15 cellular contexts compared by ENCODE assay signal in the genomic region with DNA sequence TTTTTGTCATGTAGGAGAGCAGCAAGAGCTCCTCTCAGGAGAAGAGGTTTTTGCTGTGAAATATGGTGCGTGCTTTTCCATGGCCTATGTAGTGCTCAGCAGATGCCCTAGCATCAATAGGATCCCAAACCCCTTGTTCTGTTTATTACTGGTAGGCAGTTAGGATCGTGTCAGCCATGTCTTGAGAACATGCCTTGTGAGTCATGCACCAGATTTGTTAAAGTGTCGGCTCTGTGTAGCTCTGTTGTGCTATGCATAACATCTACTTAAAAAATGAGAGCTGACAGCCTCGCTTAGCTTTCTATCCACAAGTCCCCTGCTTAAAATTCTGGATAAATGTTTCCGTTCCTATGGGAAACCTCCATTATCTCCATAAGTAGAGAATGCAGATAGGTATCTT. TPM values are rescaled to one million over a fixed set of nuclear protein-coding genes. Genes with fewer than 3 reads are reported as not detected.
DNase-seq lines count a peak whose midpoint lies in the region; ATAC-seq and TF ChIP-seq lines count a peak whose summit lies in the region.
"Had no signal": no experiment of that assay in that cellular context is flagged by ENCODE, and none has a peak within 500 bp of the region (broad histone marks: within the 10 kb centered on the region; RNA-seq: fewer than 3 reads in every experiment).

No MANE protein-coding gene starts in this region.

- H3K79me2 ChIP-seq in SK-N-SH (ENCODE audit: insufficient read depth), result peaks cover 30% of the 10 kb centered on the region

- peaks cover 8% of the 10 kb centered on the region for H3K36me3 Mint-ChIP-seq in CD4-positive, alpha-beta T cell (ENCODE audit: low read depth)

- 63% methylated on average over 5 of the region's 5 CpGs for WGBS in SK-N-SH (ENCODE audit: low lambda C conversion rate)

- H3K9me3 Mint-ChIP-seq in CD4-positive, alpha-beta T cell, result no peaks in the 10 kb centered on the region

- no peaks in the 10 kb centered on the region for H3K27me3 ChIP-seq in CD4-positive, alpha-beta T cell (ENCODE audit: control insufficient read depth, insufficient read depth, low read length)
- H3K27me3 ChIP-seq in SK-N-SH (ENCODE audit: insufficient read depth), result no peaks in the 10 kb centered on the region
- H3K27me3 ChIP-seq: ascending aorta had no signal

- H3K9me3 ChIP-seq in CD4-positive, alpha-beta T cell (ENCODE audit: control insufficient read depth, low read length), result peaks cover 4% of the 10 kb centered on the region
- H3K9me3 ChIP-seq in SK-N-SH, result no peaks in the 10 kb centered on the region
- H3K9me3 ChIP-seq: ascending aorta had no signal

- POLR2A ChIA-PET in CD4-positive, alpha-beta T cell (lab: Charles Lee), result interaction anchor here (1.3 kb wide), 1 partner anchor 50 kb away, joined by 3 read pairs; the partner anchor contains the start of gene GAA
- POLR2A ChIA-PET in SK-N-SH (lab: Yijun Ruan, JAX), result interaction anchor here (1.5 kb wide), 1 partner anchor 50 kb away, joined by 5 read pairs; the partner anchor contains the start of gene GAA

- peaks cover under 1% of the 10 kb centered on the region; the same call in 1 of the 2 replicates for H4K20me1 ChIP-seq in SK-N-SH (ENCODE audit: insufficient read depth)

- peaks cover 33% of the 10 kb centered on the region for H3K4me1 Mint-ChIP-seq in CD4-positive, alpha-beta T cell (ENCODE audit: low read depth)

- H3K4me3 ChIP-seq in SK-N-SH (ENCODE audit: low read depth in 2 of 2, low read length in 1 of 2) (no peak overlapping the region), fibroblast of mammary gland (ENCODE audit: control insufficient read depth, low read depth, low read length) (no peak overlapping the region)
- H3K4me3 ChIP-seq: ascending aorta, K562 had no signal

- no peak for TF ChIP-seq RAD21 in SK-N-SH (IDR thresholded peaks at IDR 0.05; ENCODE audit: low read length)

- H3K4me2 ChIP-seq in SK-N-SH, result 0 out of 2 replicates have a peak overlapping the region, but pooled peaks have one; percentile 9

- no peaks in the 10 kb centered on the region for H3K9me2 ChIP-seq in SK-N-SH

- no peak for TF ChIP-seq EP300 in SK-N-SH (IDR thresholded peaks at IDR 0.05; ENCODE audit: borderline replicate concordance in 1 of 2, low read depth in 1 of 2, low read length in 1 of 2)

- intact Hi-C loops in CD4-positive, alpha-beta T cell (cut with DNase I, micrococcal nuclease), result no loop called here

- no peak overlapping the region for H3K27ac ChIP-seq in CD4-positive, alpha-beta T cell (ENCODE audit: low read depth, low read length)
- H3K27ac ChIP-seq in SK-N-SH (ENCODE audit: low read depth in 2 of 2, low read length in 1 of 2), result peak overlapping the region in 1 of 2 experiments; percentile 2; a peak in 1 of 4 replicates
- H3K27ac ChIP-seq: ascending aorta had no signal

- H3K27ac Mint-ChIP-seq in CD4-positive, alpha-beta T cell, result peak overlapping the region; percentile 49

- peaks cover 5 to 12% of the 10 kb centered on the region in 2 experiments; a peak in 1 of 4 replicates for H3K4me1 ChIP-seq in SK-N-SH (ENCODE audit: control insufficient read depth in 1 of 2, insufficient read depth in 2 of 2, low read depth in 1 of 2, low read length in 1 of 2)

- no peak for DNase-seq in CD4-positive, alpha-beta T cell
- DNase-seq in SK-N-SH (no peak), fibroblast of mammary gland (ENCODE audit: low read depth) (peak; percentile 83), renal cortical epithelial cell (ENCODE audit: low read depth) (peak; percentile 42), NCI-H2081 treated with DMSO at 0.1 percent for 48 hours (lab: John Stamatoyannopoulos, UW) (no peak)
- DNase-seq in activated naive CD4-positive, alpha-beta T cell treated with Interleukin-2 at 50 U/mL for 16 hours, result no peak
- DNase-seq: activated CD4-positive, alpha-beta T cell treated with anti-CD3 and anti-CD28 coated beads for 1 hour; activated T-cell treated with anti-CD3 and anti-CD28 coated beads, Interleukin-2, amount 50 U/mL, for 1 hour; NCI-H2029; right cardiac atrium; SW 1271 had no signal

- TF ChIP-seq CTCF in CD4-positive, alpha-beta T cell (IDR thresholded peaks at IDR 0.05), result no peak
- TF ChIP-seq CTCF in SK-N-SH (IDR thresholded peaks at IDR 0.05) (no peak), fibroblast of mammary gland (conservative IDR thresholded peaks at IDR 0.05; ENCODE audit: control insufficient read depth, insufficient read depth, low read depth, low read length) (no peak)

- no peak overlapping the region for H3K4me3 Mint-ChIP-seq in CD4-positive, alpha-beta T cell

- CTCF ChIA-PET in CD4-positive, alpha-beta T cell (lab: Charles Lee), result no interaction called here
- CTCF ChIA-PET in SK-N-SH (lab: Yijun Ruan, JAX), result interaction anchor here (0.8 kb wide), 1 partner anchor 9 kb away, joined by 3 read pairs; no protein-coding TSS in a partner anchor

- ATAC-seq in CD4-positive, alpha-beta T cell (ENCODE audit: poor library complexity), result no peak
- ATAC-seq in HG03135 (IDR thresholded peaks at IDR 0.05; ENCODE audit: unreplicated experiment) (no peak), GM19324 (IDR thresholded peaks at IDR 0.05; ENCODE audit: low FRiP score, unreplicated experiment) (no peak)
- ATAC-seq: K562, right cardiac atrium had no signal

- no peak overlapping the region for H3K9ac ChIP-seq in SK-N-SH

- peaks cover 4% of the 10 kb centered on the region for H3F3A ChIP-seq in SK-N-SH (replicated peaks; ENCODE audit: insufficient read depth)

- no peak overlapping the region for H2AFZ ChIP-seq in SK-N-SH (ENCODE audit: low read depth)

- H3K27me3 Mint-ChIP-seq in CD4-positive, alpha-beta T cell, result no peaks in the 10 kb centered on the region

- H3K36me3 ChIP-seq in SK-N-SH (replicated peaks in 1 of 2; ENCODE audit: control insufficient read depth in 1 of 2, insufficient read depth in 2 of 2, low read length in 1 of 2), result peaks cover 0 to 7% of the 10 kb centered on the region in 2 experiments
- H3K36me3 ChIP-seq: ascending aorta had no signal

TF ChIP-seq in SK-N-SH, 30 proteins besides CTCF, POLR2A, EP300 and RAD21:
- TF ChIP-seq USF1 (IDR thresholded peaks at IDR 0.05; ENCODE audit: borderline replicate concordance, low read depth) (no peak), MEF2A (IDR thresholded peaks at IDR 0.05; ENCODE audit: borderline replicate concordance, low read depth) (no peak), IRF3 (IDR thresholded peaks at IDR 0.05; ENCODE audit: low read depth, low read length) (no peak), MAX (IDR thresholded peaks at IDR 0.05; ENCODE audit: low read depth) (0 out of 2 replicates have a peak, but pooled peaks have one; percentile 18), JUND (IDR thresholded peaks at IDR 0.05) (no peak; the same call in 1 of the 2 replicates), PBX3 (IDR thresholded peaks at IDR 0.05) (peak; percentile 57; the same call in 1 of the 2 replicates), MXI1 (IDR thresholded peaks at IDR 0.05; ENCODE audit: low read depth, low read length) (no peak)

RNA-seq across cellular contexts. Expression of gene EIF4A3, which starts 4.4 kb away (rescaled TPM):
- 10 to 100 TPM; 79.6 to 79.7 TPM for total RNA-seq in CD4-positive, alpha-beta T cell
- 173 and 335 TPM in 2 replicates for polyA plus RNA-seq in SK-N-SH (2012; rRNA removed)
- 154 and 176 TPM in 2 replicates for polyA plus RNA-seq in SK-N-SH (2012; cell fraction: cytosol; rRNA removed)
- polyA plus RNA-seq in SK-N-SH (2012; cell fraction: nucleus; rRNA removed), result 201 and 247 TPM in 2 replicates
- 130 and 459 TPM in 2 replicates for total RNA-seq in renal cortical epithelial cell

RNA-seq across cellular contexts. Expression of gene CARD14, which starts 18.5 kb away (rescaled TPM):
- not detected for total RNA-seq in CD4-positive, alpha-beta T cell
- polyA plus RNA-seq in SK-N-SH (2012; rRNA removed), result 0.05 TPM in 1 of 2 replicates, not detected in the other
- not detected in 2 replicates for polyA plus RNA-seq in SK-N-SH (2012; cell fraction: cytosol; rRNA removed)
- 0.13 and 0.19 TPM in 2 replicates for polyA plus RNA-seq in SK-N-SH (2012; cell fraction: nucleus; rRNA removed)
- 0.05 TPM in 1 of 2 replicates, not detected in the other for total RNA-seq in renal cortical epithelial cell
- total RNA-seq: K562 had no signal
- polyA plus RNA-seq: K562 had no signal

RNA-seq across cellular contexts. Expression of gene GAA, which starts 50.0 kb away (rescaled TPM):
- total RNA-seq in CD4-positive, alpha-beta T cell, result 10 to 100 TPM; 22.2 to 22.4 TPM
- polyA plus RNA-seq in SK-N-SH (2012; rRNA removed), result 19.5 and 27.3 TPM in 2 replicates
- polyA plus RNA-seq in SK-N-SH (2012; cell fraction: cytosol; rRNA removed), result 14.3 and 26.4 TPM in 2 replicates
- polyA plus RNA-seq in SK-N-SH (2012; cell fraction: nucleus; rRNA removed), result 132 and 175 TPM in 2 replicates
- total RNA-seq in renal cortical epithelial cell, result 12.3 and 117 TPM in 2 replicates

Comparison
In these comparisons a context has a peak if more than half of its experiments do, and no peak if none do; other contexts are left out.
1. DNase-seq: peak in fibroblast of mammary gland (single experiment) and renal cortical epithelial cell (single experiment); none in CD4-positive, alpha-beta T cell (0 of 10), SK-N-SH (single experiment), activated naive CD4-positive, alpha-beta T cell treated with Interleukin-2 at 50 U/mL for 16 hours (single experiment) and NCI-H2081 treated with DMSO at 0.1 percent for 48 hours (single experiment).